In genomic region chr2:176490061-176490861, GRCh38 we compare ENCODE assay signal across 10 cellular contexts.
DNase-seq lines count a peak whose midpoint lies in the region; ATAC-seq and TF ChIP-seq lines count a peak whose summit lies in the region.
"Had no signal": no experiment of that assay in that cellular context is flagged by ENCODE, and none has a peak within 500 bp of the region (broad histone marks: within the 10 kb centered on the region; RNA-seq: fewer than 3 reads in every experiment).

No MANE protein-coding gene starts in this region.

- intact Hi-C loops in heart left ventricle (cut with DNase I): loop anchor here in 1 of 10 donors (2.0 kb wide), 1 partner anchor 63 kb away; no protein-coding TSS in a partner anchor

- H4K20me1 ChIP-seq in osteoblast (ENCODE audit: insufficient read depth, low read length): no peaks in the 10 kb centered on the region

- 48 to 67% (median 58%) methylated on average over 31 to 47 of the region's 47 CpGs for WGBS in heart left ventricle, 4 donors

- peaks cover 14% of the 10 kb centered on the region for H3K4me1 ChIP-seq in SJCRH30
- peaks cover 0 to 49% (median 17%) of the 10 kb centered on the region in 12 donors for H3K4me1 ChIP-seq in heart left ventricle
- peaks cover 28% of the 10 kb centered on the region for H3K4me1 ChIP-seq in osteoblast (ENCODE audit: insufficient read depth, low read length)

- DNase-seq in AG09309 (ENCODE audit: low read depth) (no peak), SJCRH30 (peak; percentile 84 to 86), heart left ventricle (peak; percentile 50 to 79 (median 70)), osteoblast (ENCODE audit: insufficient read length, low spot score, missing footprints) (peak; percentile 36), NCI-H345 treated with DMSO at 0.1 percent for 48 hours (lab: John Stamatoyannopoulos, UW; ENCODE audit: unreplicated experiment) (no peak), DMS114 treated with DMSO at 0.1 percent for 48 hours (lab: John Stamatoyannopoulos, UW; ENCODE audit: unreplicated experiment) (no peak)
- DNase-seq: activated naive CD8-positive, alpha-beta T cell treated with anti-CD3 and anti-CD28 coated beads, Interleukin-2, amount 10 ng/mL, durations not matched to agents 7 days and 5 days; AML-193 had no signal

- no peak for TF ChIP-seq CTCF in AG09309 (IDR thresholded peaks at IDR 0.05; ENCODE audit: control insufficient read depth, insufficient read depth, low read depth, low read length, missing control alignments)
- TF ChIP-seq CTCF in heart left ventricle (IDR thresholded peaks at IDR 0.05): no peak
- TF ChIP-seq CTCF in osteoblast (IDR thresholded peaks at IDR 0.05; ENCODE audit: extremely low read depth, low read depth, low read length): no peak

- H2AFZ ChIP-seq in osteoblast (ENCODE audit: low read length): peak overlapping the region; percentile 85

- H3K27me3 ChIP-seq in SJCRH30 (no peaks in the 10 kb centered on the region), heart left ventricle (peaks cover 0 to 9% (median 0%) of the 10 kb centered on the region in 9 donors), osteoblast (ENCODE audit: insufficient read depth, low read length) (no peaks in the 10 kb centered on the region)

- H3K27ac ChIP-seq in SJCRH30: peak overlapping the region; percentile 93
- H3K27ac ChIP-seq in heart left ventricle: peak overlapping the region; percentile 14 to 90 (median 68)
- H3K27ac ChIP-seq in osteoblast (ENCODE audit: low read depth, low read length): peak overlapping the region; percentile 88

- peak overlapping the region; percentile 70 for H3K4me2 ChIP-seq in osteoblast (ENCODE audit: insufficient read depth, low read length)

- H3K4me3 ChIP-seq in AG09309 (ENCODE audit: control insufficient read depth, low read depth, low read length): 0 out of 2 replicates have a peak overlapping the region, but pooled peaks have one; percentile 5
- H3K4me3 ChIP-seq in SJCRH30: peak overlapping the region; percentile 55
- peak overlapping the region in 6 of 12 donors; percentile 0 to 32 (median 16) for H3K4me3 ChIP-seq in heart left ventricle
- H3K4me3 ChIP-seq in osteoblast (ENCODE audit: insufficient read depth, low read length): peak overlapping the region; percentile 35

- no peaks in the 10 kb centered on the region for H3K79me2 ChIP-seq in osteoblast (ENCODE audit: insufficient read depth, low read length)

- no peaks in the 10 kb centered on the region for H3K9me3 ChIP-seq in SJCRH30 (replicated peaks)
- no peaks in the 10 kb centered on the region for H3K9me3 ChIP-seq in heart left ventricle
- no peaks in the 10 kb centered on the region for H3K9me3 ChIP-seq in osteoblast (ENCODE audit: low read depth, low read length)

- ATAC-seq in heart left ventricle (peak; percentile 62 to 76 (median 68)), GM19452 (IDR thresholded peaks at IDR 0.05; ENCODE audit: unreplicated experiment) (no peak), HG02763 (IDR thresholded peaks at IDR 0.05; ENCODE audit: unreplicated experiment) (no peak)

- H3K36me3 ChIP-seq in SJCRH30: no peaks in the 10 kb centered on the region
- no peaks in the 10 kb centered on the region for H3K36me3 ChIP-seq in heart left ventricle
- H3K36me3 ChIP-seq in osteoblast (ENCODE audit: insufficient read depth, low read length): no peaks in the 10 kb centered on the region

- TF ChIP-seq POLR2A in heart left ventricle (IDR thresholded peaks at IDR 0.05): no peak

Comparison
In these comparisons a context has a peak if more than half of its experiments do, and no peak if none do; other contexts are left out.
1. DNase-seq: peak in SJCRH30 (2 of 2), heart left ventricle (5 of 5) and osteoblast (single experiment); none in AG09309 (single experiment), NCI-H345 treated with DMSO at 0.1 percent for 48 hours (single experiment) and DMS114 treated with DMSO at 0.1 percent for 48 hours (single experiment).
2. ATAC-seq: peak in heart left ventricle (4 of 4); none in GM19452 (single experiment) and HG02763 (single experiment).
3. Peak in every context shown above with its lines, with median percentiles within 50 percentile points of each other: H3K27ac ChIP-seq.